ENCODE assay signal across 24 cellular contexts in genomic region chr10:10730644-10731043, GRCh38.
DNase-seq lines count a peak whose midpoint lies in the region; ATAC-seq, FAIRE-seq and TF ChIP-seq lines count a peak whose summit lies in the region.
"Had no signal": no experiment of that assay in that cellular context is flagged by ENCODE, and none has a peak within 500 bp of the region (broad histone marks: within the 10 kb centered on the region; RNA-seq: fewer than 3 reads in every experiment).

No MANE protein-coding gene starts in this region.

- H3K27me3 ChIP-seq in left ventricle myocardium inferior (ENCODE audit: low read depth), result no peaks in the 10 kb centered on the region

- TF ChIP-seq CTCF in left ventricle myocardium inferior (IDR thresholded peaks at IDR 0.05; ENCODE audit: borderline replicate concordance) (no peak), kidney (IDR thresholded peaks at IDR 0.05; ENCODE audit: borderline replicate concordance, extremely low read depth, insufficient read depth) (no peak)

- DNase-seq in Right ventricle myocardium superior (no peak), left cardiac atrium (no peak), cardiac septum (ENCODE audit: low spot score) (peak; percentile 78), left ventricle myocardium inferior (peak; percentile 24), occipital lobe (lab: John Stamatoyannopoulos, UW) (peak; percentile 29), cerebellar cortex (ENCODE audit: low spot score) (no peak), kidney (no peak)
- DNase-seq: 8988T; ACHN; AML-193; C1 segment of cervical spinal cord; Calu3; CD4-positive, alpha-beta memory T cell; COR-L47; DMS53; DMS79 treated with DMSO at 0.1 percent for 48 hours; GF-D8; H9 had no signal

- peak overlapping the region; percentile 39 for H3K27ac ChIP-seq in left ventricle myocardium inferior (replicated peaks)
- no peak overlapping the region for H3K27ac ChIP-seq in kidney (ENCODE audit: low read depth in 2 of 2, low read length in 2 of 2)
- H3K27ac ChIP-seq: A549 had no signal

- H3K9me3 ChIP-seq in left ventricle myocardium inferior (replicated peaks) (no peaks in the 10 kb centered on the region), kidney (ENCODE audit: control insufficient read depth in 1 of 2, low read length in 2 of 2) (no peaks in the 10 kb centered on the region)
- H3K9me3 ChIP-seq: A549 had no signal

- intact Hi-C loops in Right ventricle myocardium superior (cut with DNase I) (no loop called here), left cardiac atrium (cut with DNase I) (loop anchor here in 1 of 2 donors (10.0 kb wide), 1 partner anchor 54 kb away; no protein-coding TSS in a partner anchor), cardiac septum (cut with DNase I) (no loop called here), left ventricle myocardium inferior (cut with micrococcal nuclease) (no loop called here), kidney (cut with DNase I) (no loop called here)

- no peak overlapping the region for H3K9ac ChIP-seq in kidney (ENCODE audit: low read length in 2 of 2)

- FAIRE-seq in kidney (lab: Jason Lieb, UNC), result no peak
- FAIRE-seq: A549, GM12892, GM19239 had no signal

- H3K36me3 ChIP-seq in left ventricle myocardium inferior (no peaks in the 10 kb centered on the region), kidney (ENCODE audit: control insufficient read depth in 1 of 2, insufficient read depth in 2 of 2, low read length in 2 of 2) (no peaks in the 10 kb centered on the region)

- H3K4me1 ChIP-seq in left ventricle myocardium inferior, result peaks cover 18% of the 10 kb centered on the region
- no peaks in the 10 kb centered on the region for H3K4me1 ChIP-seq in kidney (ENCODE audit: control insufficient read depth in 1 of 2, insufficient read depth in 1 of 2, low read depth in 1 of 2, low read length in 2 of 2)
- H3K4me1 ChIP-seq: A549 had no signal

- H3K4me3 ChIP-seq in left ventricle myocardium inferior (no peak overlapping the region), kidney (ENCODE audit: low read length in 2 of 2) (no peak overlapping the region)
- H3K4me3 ChIP-seq: A549, GM23338 had no signal

- ATAC-seq in Right ventricle myocardium superior (ENCODE audit: poor library complexity) (peak; percentile 83), left cardiac atrium (no peak), GM19023 (IDR thresholded peaks at IDR 0.05; ENCODE audit: unreplicated experiment) (no peak)
- ATAC-seq: A549, GM23338, HCT116 had no signal

Comparison
In these comparisons a context has a peak if more than half of its experiments do, and no peak if none do; other contexts are left out.
1. DNase-seq: peak in cardiac septum (single experiment), left ventricle myocardium inferior (single experiment) and occipital lobe (single experiment); none in Right ventricle myocardium superior (single experiment), left cardiac atrium (single experiment), cerebellar cortex (single experiment) and kidney (single experiment).